In genomic region chr5:50712479-50712878, GRCh38 we compare ENCODE assay signal across 16 cellular contexts. TPM values are rescaled to one million over a fixed set of nuclear protein-coding genes. Genes with fewer than 3 reads are reported as not detected.
A peak's percentile ranks its signal among the peaks of the same experiment; 100 is the strongest.
DNase-seq lines count a peak whose midpoint lies in the region; ATAC-seq, FAIRE-seq and TF ChIP-seq lines count a peak whose summit lies in the region.
"Had no signal": no experiment of that assay in that cellular context is flagged by ENCODE, and none has a peak within 500 bp of the region (broad histone marks: within the 10 kb centered on the region; RNA-seq: fewer than 3 reads in every experiment).

No MANE protein-coding gene starts in this region.

- no peak for TF ChIP-seq EP300 in gastroesophageal sphincter (IDR thresholded peaks at IDR 0.05)

- H3K4me3 ChIP-seq in gastroesophageal sphincter (no peak overlapping the region), brain microvascular endothelial cell (ENCODE audit: low read depth, low read length) (no peak overlapping the region)
- H3K4me3 ChIP-seq: hepatocyte had no signal

- 60 to 75% methylated on average over 1 of the region's 1 CpG for WGBS in gastroesophageal sphincter (ENCODE audit: low coverage in 1 of 2), 2 donors

- intact Hi-C loops in activated CD4-positive, alpha-beta T cell treated with anti-CD3 and anti-CD28 coated beads, Interleukin-2, amount 10 ng/mL, durations not matched to agents 24 days and 14 days (cut with micrococcal nuclease) = no loop called here
- intact Hi-C loops in activated T-helper 2 cell treated with anti-CD3 and anti-CD28 coated beads, Interferon-gamma antibody, Interleukin-2, Interleukin-4, amounts not matched to agents 10 μg/mL and 5 μg/mL and 100 μg/mL, durations not matched to agents 14 hours and 24 hours and 36 hours (cut with micrococcal nuclease) = loop anchor here (2.0 kb wide), 1 partner anchor 32 kb away; no protein-coding TSS in a partner anchor

- H3K4me1 ChIP-seq in gastroesophageal sphincter = peaks cover 0 to 11% (median 0%) of the 10 kb centered on the region in 3 donors

- H3K36me3 ChIP-seq in gastroesophageal sphincter = no peaks in the 10 kb centered on the region
- H3K36me3 ChIP-seq in brain microvascular endothelial cell (replicated peaks) = no peaks in the 10 kb centered on the region

- peak overlapping the region; percentile 74 for H3K27ac Mint-ChIP-seq in activated CD4-positive, alpha-beta T cell treated with anti-CD3 and anti-CD28 coated beads, Interleukin-2, amount 10 ng/mL, durations not matched to agents 24 days and 14 days
- peak overlapping the region; percentile 24 for H3K27ac Mint-ChIP-seq in activated T-helper 2 cell treated with anti-CD3 and anti-CD28 coated beads, Interferon-gamma antibody, Interleukin-2, Interleukin-4, amounts not matched to agents 10 μg/mL and 5 μg/mL and 100 μg/mL, durations not matched to agents 14 hours and 24 hours and 36 hours
- H3K27ac Mint-ChIP-seq in natural killer cell treated with Interleukin-12 subunit alpha and Interleukin-12 subunit beta and Interleukin-15 and Interleukin-18, amount 100 ng/mL, for 72 hours = peak overlapping the region; percentile 60 to 85

- DNase-seq in activated CD4-positive, alpha-beta T cell treated with anti-CD3 and anti-CD28 coated beads, Interleukin-2, amount 10 ng/mL, durations not matched to agents 24 days and 14 days = no peak
- no peak for DNase-seq in activated CD4-positive, alpha-beta T cell treated with anti-CD3 and anti-CD28 coated beads, Interleukin-2, amount 50 U/mL, for 1 hour
- DNase-seq in GM18507 (ENCODE audit: extremely low spot score, insufficient read length, low read depth) (no peak), brain microvascular endothelial cell (no peak)
- DNase-seq in activated T-helper 2 cell treated with anti-CD3 and anti-CD28 coated beads, Interferon-gamma antibody, Interleukin-2, Interleukin-4, amounts not matched to agents 10 μg/mL and 5 μg/mL and 100 μg/mL, durations not matched to agents 14 hours and 24 hours and 36 hours (ENCODE audit: low spot score) = no peak
- DNase-seq in natural killer cell treated with Interleukin-12 subunit alpha and Interleukin-12 subunit beta and Interleukin-15 and Interleukin-18, amount 100 ng/mL, for 72 hours (ENCODE audit: low spot score) = no peak
- DNase-seq: amniotic stem cell; caudate nucleus; kidney glomerular epithelial cell; NCI-H1417 treated with DMSO at 0.1 percent for 48 hours; NCI-H345; NK-92 treated with Interleukin-12 subunit alpha and Interleukin-12 subunit beta, amount 100 ng/mL, for 24 hours had no signal

- H3K9me3 Mint-ChIP-seq in activated CD4-positive, alpha-beta T cell treated with anti-CD3 and anti-CD28 coated beads, Interleukin-2, amount 10 ng/mL, durations not matched to agents 24 days and 14 days = peaks cover 4% of the 10 kb centered on the region
- no peaks in the 10 kb centered on the region for H3K9me3 Mint-ChIP-seq in activated T-helper 2 cell treated with anti-CD3 and anti-CD28 coated beads, Interferon-gamma antibody, Interleukin-2, Interleukin-4, amounts not matched to agents 10 μg/mL and 5 μg/mL and 100 μg/mL, durations not matched to agents 14 hours and 24 hours and 36 hours
- peaks cover 3% of the 10 kb centered on the region for H3K9me3 Mint-ChIP-seq in natural killer cell treated with Interleukin-12 subunit alpha and Interleukin-12 subunit beta and Interleukin-15 and Interleukin-18, amount 100 ng/mL, for 72 hours

- H3K36me3 Mint-ChIP-seq in activated CD4-positive, alpha-beta T cell treated with anti-CD3 and anti-CD28 coated beads, Interleukin-2, amount 10 ng/mL, durations not matched to agents 24 days and 14 days (ENCODE audit: low read depth) = peaks cover 17% of the 10 kb centered on the region
- peaks cover 22% of the 10 kb centered on the region for H3K36me3 Mint-ChIP-seq in activated T-helper 2 cell treated with anti-CD3 and anti-CD28 coated beads, Interferon-gamma antibody, Interleukin-2, Interleukin-4, amounts not matched to agents 10 μg/mL and 5 μg/mL and 100 μg/mL, durations not matched to agents 14 hours and 24 hours and 36 hours (ENCODE audit: low read depth)
- no peaks in the 10 kb centered on the region for H3K36me3 Mint-ChIP-seq in natural killer cell treated with Interleukin-12 subunit alpha and Interleukin-12 subunit beta and Interleukin-15 and Interleukin-18, amount 100 ng/mL, for 72 hours

- TF ChIP-seq CTCF in gastroesophageal sphincter (IDR thresholded peaks at IDR 0.05) (no peak), brain microvascular endothelial cell (IDR thresholded peaks at IDR 0.05; ENCODE audit: low read depth, low read length, missing control alignments) (no peak)

- H3K4me1 Mint-ChIP-seq in activated CD4-positive, alpha-beta T cell treated with anti-CD3 and anti-CD28 coated beads, Interleukin-2, amount 10 ng/mL, durations not matched to agents 24 days and 14 days = peaks cover 47% of the 10 kb centered on the region
- H3K4me1 Mint-ChIP-seq in activated T-helper 2 cell treated with anti-CD3 and anti-CD28 coated beads, Interferon-gamma antibody, Interleukin-2, Interleukin-4, amounts not matched to agents 10 μg/mL and 5 μg/mL and 100 μg/mL, durations not matched to agents 14 hours and 24 hours and 36 hours (ENCODE audit: low read depth) = peaks cover 53% of the 10 kb centered on the region
- peaks cover 59 to 81% of the 10 kb centered on the region in 2 donors for H3K4me1 Mint-ChIP-seq in natural killer cell treated with Interleukin-12 subunit alpha and Interleukin-12 subunit beta and Interleukin-15 and Interleukin-18, amount 100 ng/mL, for 72 hours (ENCODE audit: low read depth in 2 of 2)

- TF ChIP-seq POLR2A in gastroesophageal sphincter (IDR thresholded peaks at IDR 0.05) = no peak

- peak; percentile 31 for FAIRE-seq in GM18507 (lab: Jason Lieb, UNC)
- FAIRE-seq: urothelium cell line had no signal

- in situ Hi-C loops in brain microvascular endothelial cell (cut with HindIII; ENCODE audit: low pct_ligation_motif_present, low sequenced_read_pairs) = no loop called here

- no peaks in the 10 kb centered on the region for H3K27me3 Mint-ChIP-seq in activated CD4-positive, alpha-beta T cell treated with anti-CD3 and anti-CD28 coated beads, Interleukin-2, amount 10 ng/mL, durations not matched to agents 24 days and 14 days
- no peaks in the 10 kb centered on the region for H3K27me3 Mint-ChIP-seq in activated T-helper 2 cell treated with anti-CD3 and anti-CD28 coated beads, Interferon-gamma antibody, Interleukin-2, Interleukin-4, amounts not matched to agents 10 μg/mL and 5 μg/mL and 100 μg/mL, durations not matched to agents 14 hours and 24 hours and 36 hours (ENCODE audit: low read depth)
- no peaks in the 10 kb centered on the region for H3K27me3 Mint-ChIP-seq in natural killer cell treated with Interleukin-12 subunit alpha and Interleukin-12 subunit beta and Interleukin-15 and Interleukin-18, amount 100 ng/mL, for 72 hours

- H3K27me3 ChIP-seq in gastroesophageal sphincter (no peaks in the 10 kb centered on the region), brain microvascular endothelial cell (replicated peaks) (no peaks in the 10 kb centered on the region)
- H3K27me3 ChIP-seq: hepatocyte had no signal

- H3K4me3 Mint-ChIP-seq in activated CD4-positive, alpha-beta T cell treated with anti-CD3 and anti-CD28 coated beads, Interleukin-2, amount 10 ng/mL, durations not matched to agents 24 days and 14 days = peak overlapping the region; percentile 22
- H3K4me3 Mint-ChIP-seq in activated T-helper 2 cell treated with anti-CD3 and anti-CD28 coated beads, Interferon-gamma antibody, Interleukin-2, Interleukin-4, amounts not matched to agents 10 μg/mL and 5 μg/mL and 100 μg/mL, durations not matched to agents 14 hours and 24 hours and 36 hours (ENCODE audit: low read depth) = no peak overlapping the region
- peak overlapping the region; percentile 21 for H3K4me3 Mint-ChIP-seq in natural killer cell treated with Interleukin-12 subunit alpha and Interleukin-12 subunit beta and Interleukin-15 and Interleukin-18, amount 100 ng/mL, for 72 hours

- no peaks in the 10 kb centered on the region for H3K9me3 ChIP-seq in gastroesophageal sphincter

- no peak for ATAC-seq in natural killer cell treated with Interleukin-12 subunit alpha and Interleukin-12 subunit beta and Interleukin-15 and Interleukin-18, amount 100 ng/mL, for 72 hours
- ATAC-seq in gastroesophageal sphincter (no peak), HG03045 (IDR thresholded peaks at IDR 0.05; ENCODE audit: unreplicated experiment) (no peak)

- H3K27ac ChIP-seq in gastroesophageal sphincter (no peak overlapping the region), brain microvascular endothelial cell (no peak overlapping the region)
- H3K27ac ChIP-seq: hepatocyte had no signal

RNA-seq across cellular contexts. Expression of gene PARP8, which starts 46.0 kb away (rescaled TPM):
- 20.9 and 22.5 TPM in 2 replicates for total RNA-seq in activated CD4-positive, alpha-beta T cell treated with anti-CD3 and anti-CD28 coated beads, Interleukin-2, amount 10 ng/mL, durations not matched to agents 24 days and 14 days
- 22.2 and 23.5 TPM in 2 replicates for total RNA-seq in activated T-helper 2 cell treated with anti-CD3 and anti-CD28 coated beads, Interferon-gamma antibody, Interleukin-2, Interleukin-4, amounts not matched to agents 10 μg/mL and 5 μg/mL and 100 μg/mL, durations not matched to agents 14 hours and 24 hours and 36 hours
- total RNA-seq in natural killer cell treated with Interleukin-12 subunit alpha and Interleukin-12 subunit beta and Interleukin-15 and Interleukin-18, amount 100 ng/mL, for 72 hours = 10 to 100 TPM; 58.2 to 62.5 TPM
- total RNA-seq in gastroesophageal sphincter = 10 to 100 TPM in 2 of 4 donors, 1 to 10 TPM in 2; 3.9 to 43.1 (median 24.8) TPM

Comparison
In these comparisons a context has a peak if more than half of its experiments do, and no peak if none do; other contexts are left out.
1. H3K27ac Mint-ChIP-seq: peak in every context shown above with its lines; median percentile 74 in activated CD4-positive, alpha-beta T cell treated with anti-CD3 and anti-CD28 coated beads, Interleukin-2, amount 10 ng/mL, durations not matched to agents 24 days and 14 days; 72 in natural killer cell treated with Interleukin-12 subunit alpha and Interleukin-12 subunit beta and Interleukin-15 and Interleukin-18, amount 100 ng/mL, for 72 hours; 24 in activated T-helper 2 cell treated with anti-CD3 and anti-CD28 coated beads, Interferon-gamma antibody, Interleukin-2, Interleukin-4, amounts not matched to agents 10 μg/mL and 5 μg/mL and 100 μg/mL, durations not matched to agents 14 hours and 24 hours and 36 hours.